29 cellular contexts compared by ENCODE assay signal in the genomic region with DNA sequence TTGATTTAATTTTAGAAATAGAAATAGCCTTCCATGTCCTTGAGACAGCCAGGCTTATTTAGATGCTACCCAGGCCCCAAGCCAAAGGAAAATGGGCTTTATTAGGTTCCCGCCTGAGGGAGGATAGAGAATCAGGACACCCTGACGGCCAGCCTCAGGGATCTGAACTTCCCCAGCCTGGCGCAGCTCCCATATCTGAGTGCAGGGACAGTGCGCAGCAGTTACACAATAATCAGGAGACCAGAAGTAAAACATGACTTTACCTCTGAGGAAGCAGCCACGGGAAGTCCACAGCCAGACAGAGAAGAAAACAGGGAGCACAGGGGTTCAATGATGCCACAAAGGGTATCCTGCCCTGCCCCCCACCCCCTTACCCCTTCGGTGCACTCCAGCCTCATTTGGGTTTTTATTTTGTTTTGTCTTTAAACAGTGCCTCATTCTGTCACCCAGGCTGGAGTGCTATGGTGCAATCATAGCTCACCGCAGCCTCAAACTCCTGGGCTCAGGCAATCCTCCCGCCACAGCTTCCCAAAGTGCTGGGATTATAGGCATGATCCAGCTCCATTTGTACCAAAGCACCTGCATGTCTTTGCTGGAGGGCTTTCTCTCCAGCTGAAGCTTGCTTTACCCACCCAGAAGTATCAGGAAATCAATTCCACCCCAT. TPM values are rescaled to one million over a fixed set of nuclear protein-coding genes. Genes with fewer than 3 reads are reported as not detected.
DNase-seq lines count a peak whose midpoint lies in the region; ATAC-seq, FAIRE-seq and TF ChIP-seq lines count a peak whose summit lies in the region.
"Had no signal": no experiment of that assay in that cellular context is flagged by ENCODE, and none has a peak within 500 bp of the region (broad histone marks: within the 10 kb centered on the region; RNA-seq: fewer than 3 reads in every experiment).

No MANE protein-coding gene starts in this region.

- no peak for ATAC-seq in activated naive CD8-positive, alpha-beta T cell treated with anti-CD3 and anti-CD28 coated beads, Interleukin-2, amount 50 U/mL, for 24 hours
- ATAC-seq in heart left ventricle: peak; percentile 71 to 84 (median 78)
- ATAC-seq: A549; activated CD4-positive, alpha-beta T cell treated with anti-CD3 and anti-CD28 coated beads for 36 hours; activated CD8-positive, alpha-beta T cell treated with anti-CD3 and anti-CD28 coated beads, Interleukin-2, amount 10 ng/mL, durations not matched to agents 7 days and 5 days; stimulated activated naive CD8-positive, alpha-beta T cell treated with anti-CD3 and anti-CD28 coated beads, Interleukin-15, Interleukin-2, amounts not matched to agents 100 U/mL and 50 U/mL, for 24 hours had no signal

- no peaks in the 10 kb centered on the region for H3K9me3 ChIP-seq in heart left ventricle
- H3K9me3 ChIP-seq in Caco-2: no peaks in the 10 kb centered on the region
- H3K9me3 ChIP-seq in small intestine (ENCODE audit: control insufficient read depth, low read depth): no peaks in the 10 kb centered on the region
- H3K9me3 ChIP-seq: A549, MG63, SK-N-SH, thoracic aorta had no signal

- H3K4me3 ChIP-seq in heart left ventricle: no peak overlapping the region
- no peak overlapping the region for H3K4me3 ChIP-seq in Caco-2 (ENCODE audit: low read depth, low read length)
- H3K4me3 ChIP-seq in small intestine (ENCODE audit: low read depth in 1 of 2, low read length in 2 of 2): no peak overlapping the region
- H3K4me3 ChIP-seq: A549, MG63, thoracic aorta had no signal

- H3K4me3 Mint-ChIP-seq in activated naive CD8-positive, alpha-beta T cell treated with anti-CD3 and anti-CD28 coated beads for 36 hours: no peak overlapping the region
- H3K4me3 Mint-ChIP-seq in activated naive CD8-positive, alpha-beta T cell treated with anti-CD3 and anti-CD28 coated beads, Interleukin-2, amount 50 U/mL, for 24 hours: no peak overlapping the region
- no peak overlapping the region for H3K4me3 Mint-ChIP-seq in Caco-2 (ENCODE audit: unreplicated experiment)
- H3K4me3 Mint-ChIP-seq: activated CD4-positive, alpha-beta T cell treated with anti-CD3 and anti-CD28 coated beads for 36 hours; activated CD8-positive, alpha-beta T cell treated with anti-CD3 and anti-CD28 coated beads, Interleukin-2, amount 10 ng/mL, durations not matched to agents 7 days and 5 days; brain; neural crest cell had no signal

- intact Hi-C loops in heart left ventricle (cut with DNase I): loop anchor here in 3 of 10 donors (2.0 to 5.0 kb wide), 3 partner anchors 46 to 51 kb away; no protein-coding TSS in a partner anchor
- intact Hi-C loops in Caco-2 (cut with micrococcal nuclease; ENCODE audit: unreplicated experiment): no loop called here

- H3K9me3 Mint-ChIP-seq in activated naive CD8-positive, alpha-beta T cell treated with anti-CD3 and anti-CD28 coated beads for 36 hours: no peaks in the 10 kb centered on the region
- no peaks in the 10 kb centered on the region for H3K9me3 Mint-ChIP-seq in activated naive CD8-positive, alpha-beta T cell treated with anti-CD3 and anti-CD28 coated beads, Interleukin-2, amount 50 U/mL, for 24 hours
- H3K9me3 Mint-ChIP-seq in Caco-2 (ENCODE audit: unreplicated experiment): no peaks in the 10 kb centered on the region
- H3K9me3 Mint-ChIP-seq: brain, neural crest cell had no signal

- H3K27ac ChIP-seq in heart left ventricle: peak overlapping the region; percentile 9 to 84 (median 68)
- H3K27ac ChIP-seq in small intestine (ENCODE audit: low read depth in 1 of 2, low read length in 1 of 2): no peak overlapping the region
- H3K27ac ChIP-seq: A549, thoracic aorta had no signal

- no peak for TF ChIP-seq CTCF in heart left ventricle (IDR thresholded peaks at IDR 0.05)
- TF ChIP-seq CTCF in Caco-2 (IDR thresholded peaks at IDR 0.05; ENCODE audit: insufficient read depth in 1 of 2, low read depth in 1 of 2, low read length in 1 of 2, severe bottlenecking in 1 of 2, unreplicated experiment in 1 of 2): no peak

- H3K4me1 Mint-ChIP-seq in activated naive CD8-positive, alpha-beta T cell treated with anti-CD3 and anti-CD28 coated beads for 36 hours: no peaks in the 10 kb centered on the region
- H3K4me1 Mint-ChIP-seq in activated naive CD8-positive, alpha-beta T cell treated with anti-CD3 and anti-CD28 coated beads, Interleukin-2, amount 50 U/mL, for 24 hours: peaks cover 4% of the 10 kb centered on the region
- peaks cover 11% of the 10 kb centered on the region for H3K4me1 Mint-ChIP-seq in Caco-2 (ENCODE audit: low read depth, unreplicated experiment)
- H3K4me1 Mint-ChIP-seq: brain, neural crest cell had no signal

- 36 to 45% (median 42%) methylated on average over 8 of the region's 8 CpGs for WGBS in heart left ventricle, 4 donors
- WGBS in small intestine, 3 donors: 79 to 85% (median 80%) methylated on average over 8 of the region's 8 CpGs

- no peak for DNase-seq in activated naive CD8-positive, alpha-beta T cell treated with anti-CD3 and anti-CD28 coated beads for 36 hours
- no peak for DNase-seq in activated naive CD8-positive, alpha-beta T cell treated with anti-CD3 and anti-CD28 coated beads, Interleukin-2, amount 50 U/mL, for 24 hours
- DNase-seq in heart left ventricle (peak; percentile 69 to 84 (median 77)), medulla oblongata (ENCODE audit: extremely low spot score) (peak; percentile 33), Caco-2 (no peak), small intestine (no peak), NCI-H1694 (lab: John Stamatoyannopoulos, UW) (no peak), activated gamma-delta T cell (lab: John Stamatoyannopoulos, UW) (no peak)
- DNase-seq: activated CD4-positive, alpha-beta T cell treated with anti-CD3 and anti-CD28 coated beads for 36 hours; activated CD8-positive, alpha-beta T cell treated with anti-CD3 and anti-CD28 coated beads, Interleukin-2, amount 10 ng/mL, durations not matched to agents 7 days and 5 days; activated gamma-delta T cell treated with Interleukin-2 at 50 U/mL for 16 hours; effector CD4-positive, alpha-beta T cell; H7; KG1; kidney; mammary epithelial cell; MG63; NCI-H146; NCI-H446; NCI-H82; OCI-M1; SK-N-SH; stimulated activated naive CD8-positive, alpha-beta T cell treated with anti-CD3 and anti-CD28 coated beads, Interleukin-15, Interleukin-2, amounts not matched to agents 100 U/mL and 50 U/mL, for 24 hours; T-helper 2 cell had no signal

- H3K36me3 ChIP-seq in heart left ventricle (peaks cover 0 to 49% (median 15%) of the 10 kb centered on the region in 9 donors), Caco-2 (ENCODE audit: control insufficient read depth, insufficient read depth, low read length) (no peaks in the 10 kb centered on the region), small intestine (ENCODE audit: control insufficient read depth in 2 of 2, insufficient read depth in 2 of 2, low read length in 2 of 2) (no peaks in the 10 kb centered on the region)
- H3K36me3 ChIP-seq: MG63, thoracic aorta had no signal

- peak overlapping the region; percentile 35 for H3K27ac Mint-ChIP-seq in activated naive CD8-positive, alpha-beta T cell treated with anti-CD3 and anti-CD28 coated beads for 36 hours
- H3K27ac Mint-ChIP-seq in activated naive CD8-positive, alpha-beta T cell treated with anti-CD3 and anti-CD28 coated beads, Interleukin-2, amount 50 U/mL, for 24 hours: no peak overlapping the region
- no peak overlapping the region for H3K27ac Mint-ChIP-seq in Caco-2 (ENCODE audit: unreplicated experiment)
- H3K27ac Mint-ChIP-seq: activated CD4-positive, alpha-beta T cell treated with anti-CD3 and anti-CD28 coated beads for 36 hours; activated CD8-positive, alpha-beta T cell treated with anti-CD3 and anti-CD28 coated beads, Interleukin-2, amount 10 ng/mL, durations not matched to agents 7 days and 5 days; brain had no signal

- no peak for FAIRE-seq in small intestine (lab: Jason Lieb, UNC)
- FAIRE-seq: A549, HTR-8/SVneo, kidney had no signal

- H3K4me1 ChIP-seq in heart left ventricle (peaks cover 5 to 62% (median 28%) of the 10 kb centered on the region in 12 donors), Caco-2 (peaks cover 15% of the 10 kb centered on the region), small intestine (ENCODE audit: control insufficient read depth in 2 of 2, insufficient read depth in 1 of 2, low read depth in 1 of 2, low read length in 1 of 2) (no peaks in the 10 kb centered on the region)
- H3K4me1 ChIP-seq: A549 had no signal

- no peak for TF ChIP-seq POLR2A in heart left ventricle (IDR thresholded peaks at IDR 0.05)

- no peaks in the 10 kb centered on the region for H3K36me3 Mint-ChIP-seq in activated naive CD8-positive, alpha-beta T cell treated with anti-CD3 and anti-CD28 coated beads for 36 hours
- no peaks in the 10 kb centered on the region for H3K36me3 Mint-ChIP-seq in activated naive CD8-positive, alpha-beta T cell treated with anti-CD3 and anti-CD28 coated beads, Interleukin-2, amount 50 U/mL, for 24 hours (ENCODE audit: low read depth)
- no peaks in the 10 kb centered on the region for H3K36me3 Mint-ChIP-seq in Caco-2 (ENCODE audit: insufficient read depth, unreplicated experiment)
- H3K36me3 Mint-ChIP-seq: brain had no signal

- no TSS peak for BruUV-seq in Caco-2 (replicated peaks; lab: Mats Ljungman, UMichigan)

- no peaks in the 10 kb centered on the region for H3K27me3 ChIP-seq in heart left ventricle
- H3K27me3 ChIP-seq in Caco-2 (replicated peaks; ENCODE audit: control insufficient read depth, insufficient read depth, low read length): no peaks in the 10 kb centered on the region
- no peaks in the 10 kb centered on the region for H3K27me3 ChIP-seq in small intestine (ENCODE audit: control insufficient read depth in 2 of 2, insufficient read depth in 2 of 2, low read length in 2 of 2)
- H3K27me3 ChIP-seq: MG63 had no signal

- CTCF ChIA-PET in Caco-2 (lab: Charles Lee): no interaction called here

- H3K27me3 Mint-ChIP-seq in activated naive CD8-positive, alpha-beta T cell treated with anti-CD3 and anti-CD28 coated beads for 36 hours: no peaks in the 10 kb centered on the region
- H3K27me3 Mint-ChIP-seq in activated naive CD8-positive, alpha-beta T cell treated with anti-CD3 and anti-CD28 coated beads, Interleukin-2, amount 50 U/mL, for 24 hours: no peaks in the 10 kb centered on the region
- no peaks in the 10 kb centered on the region for H3K27me3 Mint-ChIP-seq in Caco-2 (ENCODE audit: insufficient read depth, unreplicated experiment)
- H3K27me3 Mint-ChIP-seq: activated CD4-positive, alpha-beta T cell treated with anti-CD3 and anti-CD28 coated beads for 36 hours had no signal

- POLR2A ChIA-PET in Caco-2 (lab: Charles Lee): no interaction called here

RNA-seq across cellular contexts. Expression of gene ORC6, which starts 21.8 kb away (rescaled TPM):
- 10 to 100 TPM; 60.7 to 62.2 TPM for total RNA-seq in activated naive CD8-positive, alpha-beta T cell treated with anti-CD3 and anti-CD28 coated beads for 36 hours
- 1 to 10 TPM; 1.3 to 4.3 (median 2.5) TPM for total RNA-seq in heart left ventricle
- 1 to 10 TPM; 1.4 to 3.2 TPM for polyA plus RNA-seq in heart left ventricle
- total RNA-seq in Caco-2 (2022): 55.2 and 56.3 TPM in 2 replicates
- polyA plus RNA-seq in small intestine: 1 to 10 TPM; 1.9 to 9.2 (median 5.8) TPM

RNA-seq across cellular contexts. Expression of gene VPS35, which starts 22.3 kb away (rescaled TPM):
- total RNA-seq in activated naive CD8-positive, alpha-beta T cell treated with anti-CD3 and anti-CD28 coated beads for 36 hours: 100 to 1,000 TPM; 103 to 106 TPM
- 100 to 1,000 TPM in 2 of 9 donors, 10 to 100 TPM in 7; 49.1 to 118 (median 88.7) TPM for total RNA-seq in heart left ventricle
- polyA plus RNA-seq in heart left ventricle: 10 to 100 TPM; 16.7 to 53.0 TPM
- 120 and 135 TPM in 2 replicates for total RNA-seq in Caco-2 (2022)
- polyA plus RNA-seq in small intestine: 10 to 100 TPM; 36.1 to 91.0 (median 61.6) TPM

RNA-seq across cellular contexts. Expression of gene MYLK3, which starts 36.9 kb away (rescaled TPM):
- total RNA-seq in activated naive CD8-positive, alpha-beta T cell treated with anti-CD3 and anti-CD28 coated beads for 36 hours: under 1 TPM; 0.33 to 0.54 TPM
- total RNA-seq in heart left ventricle (100 to 1,000 TPM; 169 to 374 (median 257) TPM), Caco-2 (2022) (1.2 and 1.8 TPM in 2 replicates)
- polyA plus RNA-seq in heart left ventricle (100 to 1,000 TPM in 1 of 2 donors, 10 to 100 TPM in 1; 76.4 to 133 TPM), small intestine (under 1 TPM in 2 of 3 donors, not detected in 1; 0.04 to 0.81 TPM)

Comparison
In these comparisons a context has a peak if more than half of its experiments do, and no peak if none do; other contexts are left out.
1. DNase-seq: peak in heart left ventricle (5 of 5) and medulla oblongata (single experiment); none in activated naive CD8-positive, alpha-beta T cell treated with anti-CD3 and anti-CD28 coated beads for 36 hours (single experiment), activated naive CD8-positive, alpha-beta T cell treated with anti-CD3 and anti-CD28 coated beads, Interleukin-2, amount 50 U/mL, for 24 hours (single experiment), Caco-2 (0 of 2), small intestine (single experiment), NCI-H1694 (single experiment) and activated gamma-delta T cell (single experiment).
2. H3K27ac ChIP-seq: peak in heart left ventricle (12 of 12); none in small intestine (0 of 2).
3. RNA of gene ORC6, which starts 21.8 kb away (total RNA-seq): 60.7 to 62.2 TPM in activated naive CD8-positive, alpha-beta T cell treated with anti-CD3 and anti-CD28 coated beads for 36 hours and 55.2 to 56.3 TPM in Caco-2; 1.3 to 4.3 TPM in heart left ventricle; every median in the first group is over 10 times any median in the second.
4. RNA of gene MYLK3, which starts 36.9 kb away (total RNA-seq): 169 to 374 TPM in heart left ventricle; 1.2 to 1.8 TPM in Caco-2 and 0.33 to 0.54 TPM in activated naive CD8-positive, alpha-beta T cell treated with anti-CD3 and anti-CD28 coated beads for 36 hours; every median in the first group is over 10 times any median in the second.